Comparison of ENCODE assay signal across 7 cellular contexts in genomic region chr1:39272027-39272790, GRCh38.
DNase-seq lines count a peak whose midpoint lies in the region; ATAC-seq and TF ChIP-seq lines count a peak whose summit lies in the region.

No MANE protein-coding gene starts in this region.

- H3K36me3 Mint-ChIP-seq in effector memory CD8-positive, alpha-beta T cell (ENCODE audit: insufficient read depth) = peaks cover 15% of the 10 kb centered on the region
- H3K36me3 Mint-ChIP-seq in progenitor cell of endocrine pancreas (ENCODE audit: insufficient read depth) = no peaks in the 10 kb centered on the region

- DNase-seq in HCEC 1CT (peak; percentile 26), NCI-H524 treated with DMSO at 0.1 percent for 48 hours (lab: John Stamatoyannopoulos, UW) (peak; percentile 57), progenitor cell of endocrine pancreas (ENCODE audit: low spot score, unreplicated experiment) (no peak)
- no peak for DNase-seq in effector memory CD8-positive, alpha-beta T cell

- H3K4me3 Mint-ChIP-seq in effector memory CD8-positive, alpha-beta T cell = peak overlapping the region; percentile 16 to 37
- no peak overlapping the region for H3K4me3 Mint-ChIP-seq in progenitor cell of endocrine pancreas (ENCODE audit: low read depth)

- peak overlapping the region; percentile 87 to 97 for H3K27ac Mint-ChIP-seq in effector memory CD8-positive, alpha-beta T cell
- peak overlapping the region; percentile 87 for H3K27ac Mint-ChIP-seq in progenitor cell of endocrine pancreas

- TF ChIP-seq CTCF in progenitor cell of endocrine pancreas (IDR thresholded peaks at IDR 0.05; ENCODE audit: unreplicated experiment) = no peak

- H3K9me3 Mint-ChIP-seq in effector memory CD8-positive, alpha-beta T cell = no peaks in the 10 kb centered on the region
- H3K9me3 Mint-ChIP-seq in progenitor cell of endocrine pancreas (ENCODE audit: low read depth) = no peaks in the 10 kb centered on the region

- H3K4me1 Mint-ChIP-seq in effector memory CD8-positive, alpha-beta T cell (ENCODE audit: low read depth in 2 of 2) = peaks cover 49 to 72% of the 10 kb centered on the region in 2 donors
- H3K4me1 Mint-ChIP-seq in progenitor cell of endocrine pancreas (ENCODE audit: low read depth) = peaks cover 45% of the 10 kb centered on the region

- ATAC-seq in GM18502 (IDR thresholded peaks at IDR 0.05; ENCODE audit: poor library complexity, unreplicated experiment) (peak; percentile 64), HG02840 (IDR thresholded peaks at IDR 0.05; ENCODE audit: low FRiP score, unreplicated experiment) (no peak), HG03469 (IDR thresholded peaks at IDR 0.05; ENCODE audit: unreplicated experiment) (no peak)
- no peak for ATAC-seq in effector memory CD8-positive, alpha-beta T cell (replicated peaks)

- no peaks in the 10 kb centered on the region for H3K27me3 Mint-ChIP-seq in effector memory CD8-positive, alpha-beta T cell
- H3K27me3 Mint-ChIP-seq in progenitor cell of endocrine pancreas = no peaks in the 10 kb centered on the region

Comparison
In these comparisons a context has a peak if more than half of its experiments do, and no peak if none do; other contexts are left out.
1. DNase-seq: peak in HCEC 1CT (single experiment) and NCI-H524 treated with DMSO at 0.1 percent for 48 hours (single experiment); none in effector memory CD8-positive, alpha-beta T cell (0 of 3) and progenitor cell of endocrine pancreas (single experiment).